Comparison of ENCODE assay signal across 16 cellular contexts in the genomic region with DNA sequence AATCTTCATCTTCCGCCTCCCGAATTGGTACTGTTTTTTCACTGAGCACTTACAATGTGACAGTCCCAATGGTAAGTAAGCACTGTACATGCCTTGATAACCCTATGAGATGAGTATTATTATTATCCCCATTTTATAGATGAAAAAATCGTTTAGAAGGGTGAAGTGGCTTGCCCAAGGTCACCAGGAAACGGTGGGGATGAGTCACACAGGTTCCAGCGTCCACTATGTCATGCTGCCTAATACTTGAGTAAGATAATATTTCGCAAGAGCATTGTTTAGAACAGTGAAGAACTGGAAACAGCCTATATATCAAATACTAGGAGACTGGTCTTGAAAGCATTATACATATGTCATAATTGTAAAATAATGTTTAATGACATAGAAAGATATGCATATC. TPM values are rescaled to one million over a fixed set of nuclear protein-coding genes. Genes with fewer than 3 reads are reported as not detected.
DNase-seq lines count a peak whose midpoint lies in the region; ATAC-seq, FAIRE-seq and TF ChIP-seq lines count a peak whose summit lies in the region.
"Had no signal": no experiment of that assay in that cellular context is flagged by ENCODE, and none has a peak within 500 bp of the region (broad histone marks: within the 10 kb centered on the region; RNA-seq: fewer than 3 reads in every experiment).

No MANE protein-coding gene starts in this region.

- CTCF ChIA-PET in Panc1 (lab: Charles Lee), result no interaction called here
- CTCF ChIA-PET in activated CD8-positive, alpha-beta T cell treated with anti-CD3 and anti-CD28 coated beads, Interleukin-2, amount 10 ng/mL, durations not matched to agents 7 days and 5 days (lab: Charles Lee), result interaction anchor here (2.5 to 3.1 kb wide), 2 partner anchors 15 to 147 kb away, joined by 9 to 19 read pairs; no protein-coding TSS in a partner anchor

- H3K9me3 Mint-ChIP-seq in activated CD8-positive, alpha-beta T cell treated with anti-CD3 and anti-CD28 coated beads, Interleukin-2, amount 10 ng/mL, durations not matched to agents 7 days and 5 days (ENCODE audit: insufficient read depth), result no peaks in the 10 kb centered on the region
- H3K9me3 Mint-ChIP-seq in neural progenitor cell, result no peaks in the 10 kb centered on the region
- H3K9me3 Mint-ChIP-seq: natural killer cell treated with Interleukin-12 subunit alpha and Interleukin-12 subunit beta and Interleukin-15 and Interleukin-18, amount 100 ng/mL, for 72 hours had no signal

- ATAC-seq in Panc1 (no peak), esophagus mucosa (peak; percentile 74)
- ATAC-seq in activated CD8-positive, alpha-beta T cell treated with anti-CD3 and anti-CD28 coated beads, Interleukin-2, amount 10 ng/mL, durations not matched to agents 7 days and 5 days, result no peak
- ATAC-seq: heart left ventricle, left colon, Right ventricle myocardium inferior, sciatic nerve had no signal

- no peak for FAIRE-seq in urothelium cell line (lab: Jason Lieb, UNC)

- no peaks in the 10 kb centered on the region for H3F3A ChIP-seq in neural progenitor cell (ENCODE audit: low read depth)

- no peaks in the 10 kb centered on the region for H3K36me3 ChIP-seq in Panc1 (ENCODE audit: control insufficient read depth, insufficient read depth, low read length)
- no peaks in the 10 kb centered on the region for H3K36me3 ChIP-seq in neural progenitor cell
- H3K36me3 ChIP-seq: suprapubic skin had no signal

- H3K27ac ChIP-seq in Panc1 (ENCODE audit: low read length) (no peak overlapping the region), neural progenitor cell (no peak overlapping the region)
- H3K27ac ChIP-seq: heart left ventricle, suprapubic skin had no signal

- no peak overlapping the region for H3K4me2 ChIP-seq in neural progenitor cell

- H2AFZ ChIP-seq in neural progenitor cell (replicated peaks), result no peak overlapping the region

- DNase-seq in HT-29 (ENCODE audit: low spot score), result peak; percentile 9
- peak; percentile 59 for DNase-seq in Panc1 (ENCODE audit: low read depth, low spot score)
- peak; percentile 24 for DNase-seq in urothelium cell line (ENCODE audit: low spot score)
- no peak for DNase-seq in activated CD8-positive, alpha-beta T cell treated with anti-CD3 and anti-CD28 coated beads, Interleukin-2, amount 10 ng/mL, durations not matched to agents 7 days and 5 days
- no peak for DNase-seq in activated gamma-delta T cell treated with Interleukin-2 at 50 U/mL for 16 hours
- no peak for DNase-seq in neural progenitor cell (ENCODE audit: low spot score)
- DNase-seq: activated T-cell treated with anti-CD3 and anti-CD28 coated beads for 4 hours, amniotic stem cell, heart left ventricle, left colon had no signal

- H3K27me3 ChIP-seq in Panc1 (ENCODE audit: control insufficient read depth, insufficient read depth, low read length) (peaks cover 2% of the 10 kb centered on the region; the same call in 1 of the 2 replicates), neural progenitor cell (peaks cover 56% of the 10 kb centered on the region)

- H3K27ac Mint-ChIP-seq in activated CD8-positive, alpha-beta T cell treated with anti-CD3 and anti-CD28 coated beads, Interleukin-2, amount 10 ng/mL, durations not matched to agents 7 days and 5 days, result no peak overlapping the region
- no peak overlapping the region for H3K27ac Mint-ChIP-seq in neural progenitor cell
- H3K27ac Mint-ChIP-seq: natural killer cell treated with Interleukin-12 subunit alpha and Interleukin-12 subunit beta and Interleukin-15 and Interleukin-18, amount 100 ng/mL, for 72 hours had no signal

- no peaks in the 10 kb centered on the region for H4K20me1 ChIP-seq in neural progenitor cell (ENCODE audit: low read depth)

- H3K4me1 Mint-ChIP-seq in activated CD8-positive, alpha-beta T cell treated with anti-CD3 and anti-CD28 coated beads, Interleukin-2, amount 10 ng/mL, durations not matched to agents 7 days and 5 days (ENCODE audit: low read depth), result no peaks in the 10 kb centered on the region
- no peaks in the 10 kb centered on the region for H3K4me1 Mint-ChIP-seq in neural progenitor cell

- no peaks in the 10 kb centered on the region for H3K4me1 ChIP-seq in Panc1 (ENCODE audit: control insufficient read depth, insufficient read depth, low read length)
- no peaks in the 10 kb centered on the region for H3K4me1 ChIP-seq in neural progenitor cell
- H3K4me1 ChIP-seq: suprapubic skin had no signal

- intact Hi-C loops in Panc1 (cut with micrococcal nuclease; ENCODE audit: unreplicated experiment), result no loop called here

- H3K9ac ChIP-seq in neural progenitor cell, result no peak overlapping the region

- BruUV-seq in Panc1 (replicated peaks; lab: Mats Ljungman, UMichigan), result no TSS peak

- no peaks in the 10 kb centered on the region for H3K79me2 ChIP-seq in neural progenitor cell (ENCODE audit: low read depth)

- POLR2A ChIA-PET in Panc1 (lab: Charles Lee), result no interaction called here
- POLR2A ChIA-PET in activated CD8-positive, alpha-beta T cell treated with anti-CD3 and anti-CD28 coated beads, Interleukin-2, amount 10 ng/mL, durations not matched to agents 7 days and 5 days (lab: Charles Lee), result no interaction called here

- peaks cover 14% of the 10 kb centered on the region for H3K27me3 Mint-ChIP-seq in activated CD8-positive, alpha-beta T cell treated with anti-CD3 and anti-CD28 coated beads, Interleukin-2, amount 10 ng/mL, durations not matched to agents 7 days and 5 days (ENCODE audit: low read depth)
- H3K27me3 Mint-ChIP-seq in neural progenitor cell (ENCODE audit: insufficient read depth, low read depth), result peaks cover 27% of the 10 kb centered on the region

- H3K4me3 Mint-ChIP-seq in activated CD8-positive, alpha-beta T cell treated with anti-CD3 and anti-CD28 coated beads, Interleukin-2, amount 10 ng/mL, durations not matched to agents 7 days and 5 days, result no peak overlapping the region
- no peak overlapping the region for H3K4me3 Mint-ChIP-seq in neural progenitor cell
- H3K4me3 Mint-ChIP-seq: natural killer cell treated with Interleukin-12 subunit alpha and Interleukin-12 subunit beta and Interleukin-15 and Interleukin-18, amount 100 ng/mL, for 72 hours had no signal

- TF ChIP-seq CTCF in Panc1 (IDR thresholded peaks at IDR 0.05) (no peak), neural progenitor cell (IDR thresholded peaks at IDR 0.05) (no peak)

- H3K4me3 ChIP-seq in Panc1 (ENCODE audit: low read depth in 2 of 2, low read length in 2 of 2), result no peak overlapping the region
- H3K4me3 ChIP-seq in neural progenitor cell, result no peak overlapping the region
- H3K4me3 ChIP-seq: heart left ventricle, suprapubic skin had no signal

- no peaks in the 10 kb centered on the region for H3K9me3 ChIP-seq in Panc1 (ENCODE audit: control insufficient read depth, insufficient read depth, low read depth, low read length)
- H3K9me3 ChIP-seq in neural progenitor cell (ENCODE audit: low read depth), result no peaks in the 10 kb centered on the region
- H3K9me3 ChIP-seq: heart left ventricle, suprapubic skin had no signal

- in situ Hi-C loops in Panc1 (cut with HindIII; ENCODE audit: low pct_unique_long_range_greater_than_20kb, low sequenced_read_pairs), result no loop called here

- H3K36me3 Mint-ChIP-seq in activated CD8-positive, alpha-beta T cell treated with anti-CD3 and anti-CD28 coated beads, Interleukin-2, amount 10 ng/mL, durations not matched to agents 7 days and 5 days (ENCODE audit: low read depth), result no peaks in the 10 kb centered on the region
- H3K36me3 Mint-ChIP-seq in neural progenitor cell, result peaks cover 1% of the 10 kb centered on the region
- H3K36me3 Mint-ChIP-seq: natural killer cell treated with Interleukin-12 subunit alpha and Interleukin-12 subunit beta and Interleukin-15 and Interleukin-18, amount 100 ng/mL, for 72 hours had no signal

RNA-seq across cellular contexts. Expression of gene HAND1, which starts 12.9 kb away (rescaled TPM):
- total RNA-seq in HT-29 (2014; rRNA removed; shearing (Covaris generic)), result not detected in 2 replicates
- total RNA-seq in Panc1 (2021; ENCODE audit: unreplicated experiment) (0.10 TPM), esophagus mucosa (not detected), neural progenitor cell (ENCODE audit: low replicate concordance) (not detected in 2 replicates)
- polyA plus RNA-seq in Panc1 (2012; ENCODE audit: insufficient read length), result not detected
- total RNA-seq in activated CD8-positive, alpha-beta T cell treated with anti-CD3 and anti-CD28 coated beads, Interleukin-2, amount 10 ng/mL, durations not matched to agents 7 days and 5 days, result not detected
- total RNA-seq: dermis microvascular lymphatic vessel endothelial cell; natural killer cell treated with Interleukin-12 subunit alpha and Interleukin-12 subunit beta and Interleukin-15 and Interleukin-18, amount 100 ng/mL, for 72 hours; sciatic nerve; suprapubic skin had no signal

RNA-seq across cellular contexts. Expression of gene SAP30L, which starts 19.4 kb away (rescaled TPM):
- total RNA-seq in HT-29 (2014; rRNA removed; shearing (Covaris generic)), result 28.1 and 41.0 TPM in 2 replicates
- total RNA-seq in Panc1 (2021; ENCODE audit: unreplicated experiment), result 54.6 TPM
- polyA plus RNA-seq in Panc1 (2012; ENCODE audit: insufficient read length), result 38.5 TPM
- 19.4 TPM for total RNA-seq in esophagus mucosa
- total RNA-seq in activated CD8-positive, alpha-beta T cell treated with anti-CD3 and anti-CD28 coated beads, Interleukin-2, amount 10 ng/mL, durations not matched to agents 7 days and 5 days, result 10 to 100 TPM; 40.0 to 40.4 TPM
- total RNA-seq in neural progenitor cell (ENCODE audit: low replicate concordance), result 13.2 and 24.8 TPM in 2 replicates

Comparison
In these comparisons a context has a peak if more than half of its experiments do, and no peak if none do; other contexts are left out.
1. DNase-seq: peak in HT-29 (single experiment), Panc1 (single experiment) and urothelium cell line (single experiment); none in activated CD8-positive, alpha-beta T cell treated with anti-CD3 and anti-CD28 coated beads, Interleukin-2, amount 10 ng/mL, durations not matched to agents 7 days and 5 days (single experiment), activated gamma-delta T cell treated with Interleukin-2 at 50 U/mL for 16 hours (single experiment) and neural progenitor cell (single experiment).